In genomic region chr11:61496602-61497400, GRCh38 we compare ENCODE assay signal across 1 cellular context.
TF ChIP-seq lines count a peak whose summit lies in the region.

No MANE protein-coding gene starts in this region.

TF ChIP-seq in H1, 55 proteins besides CTCF, POLR2A, EP300 and RAD21 (continued from another document):
- TF ChIP-seq E2F6 (IDR thresholded peaks at IDR 0.05): no peak
- no peak for TF ChIP-seq GTF2F1 (IDR thresholded peaks at IDR 0.05; ENCODE audit: borderline replicate concordance, low read depth, low read length)
